Comparison of ENCODE assay signal across 18 cellular contexts in the genomic region with DNA sequence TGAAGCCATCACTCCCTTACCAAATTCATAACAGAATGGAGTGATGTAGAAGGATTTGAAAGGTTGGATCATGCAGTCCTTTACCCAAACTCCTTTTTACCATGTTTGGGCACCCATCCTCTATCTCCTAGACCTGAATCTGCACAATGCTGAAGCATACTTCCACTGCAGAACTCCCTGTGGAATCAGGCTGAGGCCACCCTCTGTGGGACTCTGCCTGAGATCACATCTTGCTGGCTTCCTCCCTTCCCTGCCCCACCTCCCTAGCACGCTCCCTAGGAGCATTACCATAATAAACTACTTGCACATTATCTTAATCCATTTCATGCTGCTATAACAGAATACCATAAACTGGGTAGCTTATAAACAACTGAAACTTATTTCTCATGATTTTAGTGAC.
DNase-seq lines count a peak whose midpoint lies in the region; ATAC-seq, FAIRE-seq and TF ChIP-seq lines count a peak whose summit lies in the region.
"Had no signal": no experiment of that assay in that cellular context is flagged by ENCODE, and none has a peak within 500 bp of the region (broad histone marks: within the 10 kb centered on the region; RNA-seq: fewer than 3 reads in every experiment).

No MANE protein-coding gene starts in this region.

- intact Hi-C loops in esophagus muscularis mucosa (cut with DNase I): no loop called here

- TF ChIP-seq EP300 in esophagus muscularis mucosa (IDR thresholded peaks at IDR 0.05): no peak

- peak; percentile 5 for FAIRE-seq in urothelium cell line (lab: Jason Lieb, UNC)
- FAIRE-seq: GM12878 had no signal

- DNase-seq in esophagus muscularis mucosa (ENCODE audit: extremely low spot score) (peak; percentile 26), mucosa of gallbladder (ENCODE audit: low spot score) (peak; percentile 2), urothelium cell line (ENCODE audit: low spot score) (no peak), LoVo (ENCODE audit: low spot score) (no peak)
- DNase-seq: C1 segment of cervical spinal cord; Calu3; CD4-positive, alpha-beta memory T cell; COR-L47; DMS53; DMS79 treated with DMSO at 0.1 percent for 48 hours; GDM1; H9; HFFc6 had no signal

- no peaks in the 10 kb centered on the region for H3K4me1 ChIP-seq in HEK293 (ENCODE audit: control insufficient read depth, insufficient read depth, low read length)
- no peaks in the 10 kb centered on the region for H3K4me1 ChIP-seq in esophagus muscularis mucosa

- TF ChIP-seq CTCF in HEK293 (tag by site-specific recombination; IDR thresholded peaks at IDR 0.05) (no peak), esophagus muscularis mucosa (IDR thresholded peaks at IDR 0.05) (no peak)

- TF ChIP-seq POLR2A in esophagus muscularis mucosa (IDR thresholded peaks at IDR 0.05; ENCODE audit: low read depth): no peak

- H3K9me3 ChIP-seq in HEK293 (ENCODE audit: control insufficient read depth, insufficient read depth, low read depth, low read length): peaks cover 18% of the 10 kb centered on the region
- H3K9me3 ChIP-seq in esophagus muscularis mucosa: peaks cover 0 to 18% (median 6%) of the 10 kb centered on the region in 4 donors

- H3K4me3 ChIP-seq in HEK293 (ENCODE audit: low read depth, low read length): no peak overlapping the region
- H3K4me3 ChIP-seq in esophagus muscularis mucosa: no peak overlapping the region
- H3K4me3 ChIP-seq: GM12878, GM23338 had no signal

- H3K27ac ChIP-seq in HEK293 (ENCODE audit: extremely low read depth, low read depth, low read length) (no peak overlapping the region), esophagus muscularis mucosa (replicated peaks in 1 of 4) (no peak overlapping the region)

- POLR2A ChIA-PET in HEK293 (lab: Yijun Ruan, JAX): no interaction called here

- no peak for ATAC-seq in GM18870 (IDR thresholded peaks at IDR 0.05; ENCODE audit: unreplicated experiment)
- ATAC-seq: GM12878, GM23338, HCT116 had no signal

- 84% methylated on average over 1 of the region's 1 CpG for WGBS in esophagus muscularis mucosa

- H3K27me3 ChIP-seq in esophagus muscularis mucosa: peaks cover 0 to 9% (median 0%) of the 10 kb centered on the region in 4 donors

- no peaks in the 10 kb centered on the region for H3K36me3 ChIP-seq in HEK293 (ENCODE audit: control insufficient read depth in 2 of 2, insufficient read depth in 1 of 2, low read length in 2 of 2)
- no peaks in the 10 kb centered on the region for H3K36me3 ChIP-seq in esophagus muscularis mucosa

- CTCF ChIA-PET in HEK293 (lab: Yijun Ruan, JAX): interaction anchor here (0.6 to 3.0 kb wide), 7 partner anchors 10 to 720 kb away, joined by 3 to 24 read pairs (median 4); no protein-coding TSS in a partner anchor

TF ChIP-seq in HEK293, 187 proteins besides CTCF, POLR2A, EP300 and RAD21:
- TF ChIP-seq ZNF561 (tag by site-specific recombination; IDR thresholded peaks at IDR 0.05; ENCODE audit: borderline replicate concordance) (no peak), ZNF580 (tag by site-specific recombination; IDR thresholded peaks at IDR 0.05) (no peak), GFI1B (tag by site-specific recombination; IDR thresholded peaks at IDR 0.05) (no peak), ZNF37A (tag by site-specific recombination; IDR thresholded peaks at IDR 0.05) (no peak), ZNF510 (tag by site-specific recombination; IDR thresholded peaks at IDR 0.05; ENCODE audit: insufficient replicate concordance) (peak; percentile 68), ZNF704 (tag by site-specific recombination; IDR thresholded peaks at IDR 0.05) (no peak)

Comparison
In these comparisons a context has a peak if more than half of its experiments do, and no peak if none do; other contexts are left out.
1. DNase-seq: peak in esophagus muscularis mucosa (single experiment) and mucosa of gallbladder (single experiment); none in urothelium cell line (single experiment) and LoVo (single experiment).